In genomic region chr6:107847844-107848802, GRCh38 we compare ENCODE assay signal across 1 cellular context.
TF ChIP-seq lines count a peak whose summit lies in the region.

No MANE protein-coding gene starts in this region.

TF ChIP-seq in HepG2, 621 proteins besides CTCF, POLR2A, EP300 and RAD21 (continued from another document and continues in another):
- TF ChIP-seq HOXA5 (CRISPR knock-in tag; IDR thresholded peaks at IDR 0.05), result peak; percentile 56; the same call in 1 of the 2 replicates
- peak; percentile 93 for TF ChIP-seq ZNF891 (CRISPR knock-in tag; IDR thresholded peaks at IDR 0.05)
- TF ChIP-seq RXRA (CRISPR knock-in tag; IDR thresholded peaks at IDR 0.05), result peak; percentile 44
- TF ChIP-seq PAWR (CRISPR knock-in tag; IDR thresholded peaks at IDR 0.05; ENCODE audit: borderline replicate concordance), result 0 out of 2 replicates have a peak, but pooled peaks have one; percentile 41
- TF ChIP-seq ZNF543 (CRISPR knock-in tag; IDR thresholded peaks at IDR 0.05), result peak; percentile 54; the same call in 1 of the 2 replicates
- TF ChIP-seq ZNF407 (CRISPR knock-in tag; IDR thresholded peaks at IDR 0.05; ENCODE audit: not compliant biosample characterization), result no peak
- 0 out of 2 replicates have a peak, but pooled peaks have one; percentile 57 for TF ChIP-seq ZNF331 (CRISPR knock-in tag; IDR thresholded peaks at IDR 0.05)
- TF ChIP-seq STAG1 (CRISPR knock-in tag; IDR thresholded peaks at IDR 0.05), result peak; percentile 88
- TF ChIP-seq TOE1 (CRISPR knock-in tag; IDR thresholded peaks at IDR 0.05), result no peak
- no peak for TF ChIP-seq MLLT10 (CRISPR knock-in tag; IDR thresholded peaks at IDR 0.05)
- TF ChIP-seq ZBTB44 (CRISPR knock-in tag; IDR thresholded peaks at IDR 0.05), result no peak
- TF ChIP-seq TBX2 (CRISPR knock-in tag; IDR thresholded peaks at IDR 0.05; ENCODE audit: borderline replicate concordance), result peak; percentile 53; the same call in 1 of the 2 replicates
- TF ChIP-seq SAP130 (CRISPR knock-in tag; IDR thresholded peaks at IDR 0.05; ENCODE audit: low read depth), result peak; percentile 53; the same call in 1 of the 2 replicates
- TF ChIP-seq THAP8 (CRISPR knock-in tag; IDR thresholded peaks at IDR 0.05; ENCODE audit: borderline replicate concordance), result no peak
- TF ChIP-seq TCF7L2 (IDR thresholded peaks at IDR 0.05; ENCODE audit: low read depth, low read length), result no peak
- TF ChIP-seq ZNF724P (CRISPR knock-in tag; IDR thresholded peaks at IDR 0.05; ENCODE audit: borderline replicate concordance), result peak; percentile 68; the same call in 1 of the 2 replicates
- TF ChIP-seq THAP9 (CRISPR knock-in tag; IDR thresholded peaks at IDR 0.05; ENCODE audit: borderline replicate concordance), result peak; percentile 67; the same call in 1 of the 2 replicates
- TF ChIP-seq ETV5 (CRISPR knock-in tag; IDR thresholded peaks at IDR 0.05; ENCODE audit: borderline replicate concordance), result peak; percentile 92
- no peak for TF ChIP-seq ZBTB7A (CRISPR knock-in tag; IDR thresholded peaks at IDR 0.05)
- TF ChIP-seq KAT8 (CRISPR knock-in tag; IDR thresholded peaks at IDR 0.05), result peak; percentile 79
- 0 out of 2 replicates have a peak, but pooled peaks have one; percentile 45 for TF ChIP-seq MIER2 (CRISPR knock-in tag; IDR thresholded peaks at IDR 0.05)
- TF ChIP-seq ELF4 (CRISPR knock-in tag; IDR thresholded peaks at IDR 0.05; ENCODE audit: borderline replicate concordance), result no peak
- TF ChIP-seq MIER3 (CRISPR knock-in tag; IDR thresholded peaks at IDR 0.05; ENCODE audit: borderline replicate concordance), result 0 out of 2 replicates have a peak, but pooled peaks have one; percentile 49
- TF ChIP-seq ZNF142 (CRISPR knock-in tag; IDR thresholded peaks at IDR 0.05), result no peak
- no peak for TF ChIP-seq MED8 (CRISPR knock-in tag; IDR thresholded peaks at IDR 0.05; ENCODE audit: insufficient replicate concordance)
- TF ChIP-seq NFAT5 (CRISPR knock-in tag; IDR thresholded peaks at IDR 0.05), result no peak
- TF ChIP-seq ZNF580 (CRISPR knock-in tag; IDR thresholded peaks at IDR 0.05; ENCODE audit: borderline replicate concordance, low read depth), result 0 out of 2 replicates have a peak, but pooled peaks have one; percentile 69
